Comparison of ENCODE assay signal across 19 cellular contexts in genomic region chr1:248814351-248814750, GRCh38. TPM values are rescaled to one million over a fixed set of nuclear protein-coding genes. Genes with fewer than 3 reads are reported as not detected.
DNase-seq lines count a peak whose midpoint lies in the region; ATAC-seq and TF ChIP-seq lines count a peak whose summit lies in the region.
"Had no signal": no experiment of that assay in that cellular context is flagged by ENCODE, and none has a peak within 500 bp of the region (broad histone marks: within the 10 kb centered on the region; RNA-seq: fewer than 3 reads in every experiment).

No MANE protein-coding gene starts in this region.

- peaks cover 54% of the 10 kb centered on the region for H3K36me3 ChIP-seq in brain microvascular endothelial cell (replicated peaks)

- peaks cover 61% of the 10 kb centered on the region for H3K36me3 Mint-ChIP-seq in activated naive CD4-positive, alpha-beta T cell treated with anti-CD3 and anti-CD28 coated beads, Interleukin-2, amount 10 ng/mL, durations not matched to agents 7 days and 5 days
- peaks cover 7 to 38% of the 10 kb centered on the region in 2 donors for H3K36me3 Mint-ChIP-seq in activated naive CD4-positive, alpha-beta T cell treated with anti-CD3 and anti-CD28 coated beads, Interleukin-2, amount 50 U/mL, for 72 hours

- no peaks in the 10 kb centered on the region for H3K9me3 Mint-ChIP-seq in activated naive CD4-positive, alpha-beta T cell treated with anti-CD3 and anti-CD28 coated beads, Interleukin-2, amount 10 ng/mL, durations not matched to agents 7 days and 5 days
- no peaks in the 10 kb centered on the region for H3K9me3 Mint-ChIP-seq in activated naive CD4-positive, alpha-beta T cell treated with anti-CD3 and anti-CD28 coated beads, Interleukin-2, amount 50 U/mL, for 72 hours
- H3K9me3 Mint-ChIP-seq: CD4-positive, CD25-positive, alpha-beta regulatory T cell had no signal

- H3K27me3 Mint-ChIP-seq in activated naive CD4-positive, alpha-beta T cell treated with anti-CD3 and anti-CD28 coated beads, Interleukin-2, amount 10 ng/mL, durations not matched to agents 7 days and 5 days = no peaks in the 10 kb centered on the region
- H3K27me3 Mint-ChIP-seq: CD4-positive, CD25-positive, alpha-beta regulatory T cell had no signal

- H3K4me1 Mint-ChIP-seq in activated naive CD4-positive, alpha-beta T cell treated with anti-CD3 and anti-CD28 coated beads, Interleukin-2, amount 10 ng/mL, durations not matched to agents 7 days and 5 days = peaks cover 43% of the 10 kb centered on the region

- ATAC-seq in activated naive CD4-positive, alpha-beta T cell treated with anti-CD3 and anti-CD28 coated beads, Interleukin-2, amount 50 U/mL, for 72 hours = no peak
- no peak for ATAC-seq in GM18517 (IDR thresholded peaks at IDR 0.05; ENCODE audit: unreplicated experiment)
- ATAC-seq: PC-3 had no signal

- TF ChIP-seq CTCF in GM20000 (IDR thresholded peaks at IDR 0.05; ENCODE audit: extremely low read depth, missing control alignments) (no peak), brain microvascular endothelial cell (IDR thresholded peaks at IDR 0.05; ENCODE audit: low read depth, low read length, missing control alignments) (no peak)

- in situ Hi-C loops in brain microvascular endothelial cell (cut with HindIII; ENCODE audit: low pct_ligation_motif_present, low sequenced_read_pairs) = no loop called here

- H3K4me3 Mint-ChIP-seq in activated naive CD4-positive, alpha-beta T cell treated with anti-CD3 and anti-CD28 coated beads, Interleukin-2, amount 10 ng/mL, durations not matched to agents 7 days and 5 days = no peak overlapping the region

- H3K27ac ChIP-seq in brain microvascular endothelial cell = no peak overlapping the region
- H3K27ac ChIP-seq: KMS-11 had no signal

- no peak for DNase-seq in activated naive CD4-positive, alpha-beta T cell treated with anti-CD3 and anti-CD28 coated beads, Interleukin-2, amount 10 ng/mL, durations not matched to agents 7 days and 5 days
- no peak for DNase-seq in activated naive CD4-positive, alpha-beta T cell treated with anti-CD3 and anti-CD28 coated beads, Interleukin-2, amount 50 U/mL, for 72 hours (ENCODE audit: low spot score in 2 of 2)
- DNase-seq in GM20000 (ENCODE audit: low spot score) (peak; percentile 6), mucosa of gallbladder (ENCODE audit: low spot score) (peak; percentile 4), brain microvascular endothelial cell (no peak), NCI-H1694 (lab: John Stamatoyannopoulos, UW) (no peak)
- DNase-seq: ACHN; CD4-positive, CD25-positive, alpha-beta regulatory T cell; DMS153; GDM1; H7; MV-4-11; NCI-H187; NCI-H345; PC-3; RPMI8226; SHP77 treated with DMSO at 0.1 percent for 48 hours had no signal

- H3K27me3 ChIP-seq in brain microvascular endothelial cell (replicated peaks) = no peaks in the 10 kb centered on the region

- no peak overlapping the region for H3K4me3 ChIP-seq in brain microvascular endothelial cell (ENCODE audit: low read depth, low read length)

- CTCF ChIA-PET in activated naive CD4-positive, alpha-beta T cell treated with anti-CD3 and anti-CD28 coated beads, Interleukin-2, amount 10 ng/mL, durations not matched to agents 7 days and 5 days (lab: Charles Lee) = no interaction called here

- peak overlapping the region; percentile 67 for H3K27ac Mint-ChIP-seq in activated naive CD4-positive, alpha-beta T cell treated with anti-CD3 and anti-CD28 coated beads, Interleukin-2, amount 10 ng/mL, durations not matched to agents 7 days and 5 days
- peak overlapping the region in 1 of 2 donors; percentile 62 for H3K27ac Mint-ChIP-seq in activated naive CD4-positive, alpha-beta T cell treated with anti-CD3 and anti-CD28 coated beads, Interleukin-2, amount 50 U/mL, for 72 hours

RNA-seq across cellular contexts. Expression of gene SH3BP5L, which starts 11.4 kb away (rescaled TPM):
- total RNA-seq in activated naive CD4-positive, alpha-beta T cell treated with anti-CD3 and anti-CD28 coated beads, Interleukin-2, amount 50 U/mL, for 72 hours = 10 to 100 TPM; 19.3 to 33.9 TPM
- 40.0 TPM for total RNA-seq in mucosa of gallbladder

RNA-seq across cellular contexts. Expression of gene ZNF672, which starts 23.7 kb away (rescaled TPM):
- total RNA-seq in activated naive CD4-positive, alpha-beta T cell treated with anti-CD3 and anti-CD28 coated beads, Interleukin-2, amount 50 U/mL, for 72 hours = 10 to 100 TPM; 46.4 to 54.9 TPM
- 41.6 TPM for total RNA-seq in mucosa of gallbladder

RNA-seq across cellular contexts. Expression of gene ZNF692, which starts 44.5 kb away (rescaled TPM):
- 100 to 1,000 TPM in 1 of 2 donors, 10 to 100 TPM in 1; 93.0 to 152 TPM for total RNA-seq in activated naive CD4-positive, alpha-beta T cell treated with anti-CD3 and anti-CD28 coated beads, Interleukin-2, amount 50 U/mL, for 72 hours
- total RNA-seq in mucosa of gallbladder = 62.7 TPM

RNA-seq across cellular contexts. Expression of gene LYPD8, which starts 58.8 kb away (rescaled TPM):
- not detected for total RNA-seq in activated naive CD4-positive, alpha-beta T cell treated with anti-CD3 and anti-CD28 coated beads, Interleukin-2, amount 50 U/mL, for 72 hours
- total RNA-seq in mucosa of gallbladder = not detected
- total RNA-seq: CD4-positive, CD25-positive, alpha-beta regulatory T cell; H7; PC-3 had no signal

Comparison
In these comparisons a context has a peak if more than half of its experiments do, and no peak if none do; other contexts are left out.
1. DNase-seq: peak in GM20000 (single experiment) and mucosa of gallbladder (single experiment); none in activated naive CD4-positive, alpha-beta T cell treated with anti-CD3 and anti-CD28 coated beads, Interleukin-2, amount 10 ng/mL, durations not matched to agents 7 days and 5 days (single experiment), activated naive CD4-positive, alpha-beta T cell treated with anti-CD3 and anti-CD28 coated beads, Interleukin-2, amount 50 U/mL, for 72 hours (0 of 2), brain microvascular endothelial cell (single experiment) and NCI-H1694 (single experiment).